25 cellular contexts compared by ENCODE assay signal in the genomic region with DNA sequence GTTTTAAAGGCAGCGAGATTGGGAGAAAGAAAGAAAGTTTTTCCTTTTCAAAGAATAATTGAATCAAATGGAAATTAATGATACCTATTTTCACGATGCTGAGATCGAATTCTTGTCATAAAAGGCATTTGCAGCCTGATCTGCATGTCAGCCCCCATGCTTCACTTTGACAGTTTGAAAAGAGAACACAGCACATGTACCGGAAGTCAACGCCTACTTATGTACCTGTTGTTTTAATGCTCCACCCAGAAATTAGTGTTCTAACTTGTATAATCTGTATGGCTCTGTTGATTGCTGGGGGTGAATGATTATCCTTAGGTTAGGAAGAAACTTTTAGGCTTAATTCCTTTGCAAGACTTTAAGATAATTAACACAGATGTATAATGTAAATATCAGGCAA. TPM values are rescaled to one million over a fixed set of nuclear protein-coding genes. Genes with fewer than 3 reads are reported as not detected.
DNase-seq lines count a peak whose midpoint lies in the region; ATAC-seq and TF ChIP-seq lines count a peak whose summit lies in the region.
"Had no signal": no experiment of that assay in that cellular context is flagged by ENCODE, and none has a peak within 500 bp of the region (broad histone marks: within the 10 kb centered on the region; RNA-seq: fewer than 3 reads in every experiment).

No MANE protein-coding gene starts in this region.

- H3K36me3 ChIP-seq in SU-DHL-6 (ENCODE audit: low read length), result no peaks in the 10 kb centered on the region
- H3K36me3 ChIP-seq in stomach, result no peaks in the 10 kb centered on the region
- H3K36me3 ChIP-seq: BE2C, BLaER1 had no signal

- H3K4me3 ChIP-seq in SU-DHL-6 (ENCODE audit: insufficient read depth, low read length, poor library complexity, severe bottlenecking) (no peak overlapping the region), stomach (no peak overlapping the region)
- H3K4me3 ChIP-seq: BLaER1, GM12878 had no signal

- ATAC-seq in esophagus mucosa, result peak; percentile 75
- ATAC-seq in left colon, result no peak
- ATAC-seq in GM18873 (IDR thresholded peaks at IDR 0.05; ENCODE audit: low FRiP score, unreplicated experiment), result no peak
- ATAC-seq in GM19397 (IDR thresholded peaks at IDR 0.05; ENCODE audit: unreplicated experiment), result no peak
- ATAC-seq: GM12878 had no signal

- no peaks in the 10 kb centered on the region for H3K9me2 ChIP-seq in SU-DHL-6 (replicated peaks; ENCODE audit: insufficient read depth, low read length)

- H3K4me2 ChIP-seq in SU-DHL-6 (ENCODE audit: low read depth, low read length, poor library complexity, severe bottlenecking), result no peak overlapping the region
- H3K4me2 ChIP-seq: BLaER1 had no signal

- no peak for TF ChIP-seq POLR2A in stomach (IDR thresholded peaks at IDR 0.05)

- H3F3A ChIP-seq in SU-DHL-6 (ENCODE audit: insufficient read depth), result no peaks in the 10 kb centered on the region

- whole genome bisulfite sequencing in stomach, 5 donors, result 79 to 82% (median 80%) methylated on average over 5 of the region's 5 CpGs

- no peak overlapping the region for H3K9ac ChIP-seq in SU-DHL-6 (ENCODE audit: low read length)
- H3K9ac ChIP-seq: BLaER1 had no signal

- H3K27me3 ChIP-seq in SU-DHL-6 (ENCODE audit: low read length), result no peaks in the 10 kb centered on the region
- H3K27me3 ChIP-seq in stomach, result peaks cover 0 to 11% (median 0%) of the 10 kb centered on the region in 3 donors
- H3K27me3 ChIP-seq: BE2C, BLaER1 had no signal

- peak overlapping the region; percentile 23 for H2AFZ ChIP-seq in SU-DHL-6 (ENCODE audit: low read depth, low read length, severe bottlenecking)

- H3K9me3 ChIP-seq in SU-DHL-6 (ENCODE audit: insufficient read depth, low read length) (no peaks in the 10 kb centered on the region), stomach (no peaks in the 10 kb centered on the region)
- H3K9me3 ChIP-seq: BE2C, BLaER1 had no signal

- intact Hi-C loops in head of caudate nucleus (cut with DNase I) (no loop called here), stomach (cut with DNase I; ENCODE audit: low total_unique reads) (no loop called here), left colon (cut with DNase I, micrococcal nuclease) (no loop called here)

- H3K27ac ChIP-seq in SU-DHL-6 (ENCODE audit: low read depth, low read length) (no peak overlapping the region), stomach (no peak overlapping the region)
- H3K27ac ChIP-seq: BLaER1 had no signal

- H4K20me1 ChIP-seq in SU-DHL-6 (ENCODE audit: low read depth, low read length), result no peaks in the 10 kb centered on the region
- H4K20me1 ChIP-seq: BLaER1 had no signal

- H3K4me1 ChIP-seq in stomach, result no peaks in the 10 kb centered on the region
- H3K4me1 ChIP-seq: BE2C, BLaER1 had no signal

- TF ChIP-seq EP300 in stomach (IDR thresholded peaks at IDR 0.05), result no peak

- TF ChIP-seq CTCF in SU-DHL-6 (IDR thresholded peaks at IDR 0.05; ENCODE audit: insufficient read depth, low read length, poor library complexity, severe bottlenecking), result no peak
- no peak for TF ChIP-seq CTCF in stomach (IDR thresholded peaks at IDR 0.05)

- H3K79me2 ChIP-seq in SU-DHL-6 (ENCODE audit: insufficient read depth, low read length), result no peaks in the 10 kb centered on the region

- peak in 23 of 42 donors; percentile 7 to 70 (median 32) for DNase-seq in head of caudate nucleus
- peak; percentile 44 for DNase-seq in putamen (ENCODE audit: low spot score)
- DNase-seq in stomach, result no peak
- no peak for DNase-seq in left colon
- DNase-seq: 8988T; ACHN; BE2C; C1 segment of cervical spinal cord; CD4-positive, alpha-beta memory T cell; CD4-positive, CD25-positive, alpha-beta regulatory T cell; CD8-positive, alpha-beta memory T cell; COR-L47; DMS 273 treated with DMSO at 0.1 percent for 48 hours; DMS153; DMS53; DMS79; DND-41; EL; GDM1 had no signal

RNA-seq across cellular contexts. Expression of a gene that starts 31.0 kb away (rescaled TPM):
- total RNA-seq in esophagus mucosa (732 TPM), stomach (100 to 1,000 TPM in 4 of 5 donors, 10 to 100 TPM in 1; 62.6 to 818 (median 284) TPM), left colon (100 to 1,000 TPM; 441 to 460 TPM)
- 1,000 to 10,000 TPM in 1 of 3 donors, 100 to 1,000 TPM in 2; 744 to 1,000 (median 790) TPM for polyA plus RNA-seq in stomach

RNA-seq across cellular contexts. Expression of a gene that starts 31.4 kb away (rescaled TPM):
- 81.6 TPM for total RNA-seq in esophagus mucosa
- 100 to 1,000 TPM in 2 of 5 donors, 10 to 100 TPM in 2, 1 to 10 TPM in 1; 9.8 to 143 (median 96.2) TPM for total RNA-seq in stomach
- polyA plus RNA-seq in stomach, result 10 to 100 TPM; 17.7 to 29.2 (median 25.3) TPM
- total RNA-seq in left colon, result 100 to 1,000 TPM; 169 to 190 TPM

Comparison
In these comparisons a context has a peak if more than half of its experiments do, and no peak if none do; other contexts are left out.
1. DNase-seq: peak in head of caudate nucleus (23 of 42) and putamen (single experiment); none in stomach (single experiment) and left colon (0 of 2).